Comparison of ENCODE assay signal across 8 cellular contexts in genomic region chrX:103310592-103311400, GRCh38. TPM values are rescaled to one million over a fixed set of nuclear protein-coding genes. Genes with fewer than 3 reads are reported as not detected.
DNase-seq lines count a peak whose midpoint lies in the region; ATAC-seq and TF ChIP-seq lines count a peak whose summit lies in the region.

TSS of gene BEX2 (minus strand) at chrX:103310990. CDS start at chrX:103309976, 1,014 bp downstream.

- H3K4me3 ChIP-seq in GM12864 (ENCODE audit: low read depth, low read length) (peak within 1 kb of the TSS; percentile 52), choroid plexus epithelial cell (ENCODE audit: low read depth, low read length) (peak within 1 kb of the TSS; percentile 55), left lung (peak within 1 kb of the TSS; percentile 27 to 43)

- POLR2A ChIA-PET in activated CD4-positive, alpha-beta T cell treated with anti-CD3 and anti-CD28 coated beads for 36 hours (lab: Charles Lee), result no interaction called here

- peaks cover 4% of the 10 kb centered on the region for H3K4me1 Mint-ChIP-seq in activated CD4-positive, alpha-beta T cell treated with anti-CD3 and anti-CD28 coated beads for 36 hours

- no peak within 1 kb of the TSS for H3K27ac ChIP-seq in left lung

- H3K27me3 ChIP-seq in left lung, result peaks cover 18 to 20% of the 10 kb centered on the region in 2 donors

- ATAC-seq in HG02588 (IDR thresholded peaks at IDR 0.05; ENCODE audit: unreplicated experiment) (peak; percentile 98), left lung (peak; percentile 100)
- ATAC-seq in activated CD4-positive, alpha-beta T cell treated with anti-CD3 and anti-CD28 coated beads for 36 hours, result peak; percentile 99

- peaks cover 7% of the 10 kb centered on the region for H3K36me3 Mint-ChIP-seq in activated CD4-positive, alpha-beta T cell treated with anti-CD3 and anti-CD28 coated beads for 36 hours (ENCODE audit: low read depth)

- CTCF ChIA-PET in activated CD4-positive, alpha-beta T cell treated with anti-CD3 and anti-CD28 coated beads for 36 hours (lab: Charles Lee), result no interaction called here

- H3K27me3 Mint-ChIP-seq in activated CD4-positive, alpha-beta T cell treated with anti-CD3 and anti-CD28 coated beads for 36 hours, result no peaks in the 10 kb centered on the region

- peak within 1 kb of the TSS; percentile 66 for H3K4me3 Mint-ChIP-seq in activated CD4-positive, alpha-beta T cell treated with anti-CD3 and anti-CD28 coated beads for 36 hours

- no peaks in the 10 kb centered on the region for H3K36me3 ChIP-seq in left lung

- intact Hi-C loops in activated CD4-positive, alpha-beta T cell treated with anti-CD3 and anti-CD28 coated beads for 36 hours (cut with DNase I, micrococcal nuclease), result loop anchor here (1.0 to 5.0 kb wide), 4 partner anchors 56 to 608 kb away; partner anchors contain the start of gene BEX4 (in 2 of the 2)
- intact Hi-C loops in left lung (cut with DNase I), result no loop called here

- H3K4me1 ChIP-seq in left lung, result no peaks in the 10 kb centered on the region

- H3K27ac Mint-ChIP-seq in activated CD4-positive, alpha-beta T cell treated with anti-CD3 and anti-CD28 coated beads for 36 hours, result no peak within 1 kb of the TSS

- H3K9me3 Mint-ChIP-seq in activated CD4-positive, alpha-beta T cell treated with anti-CD3 and anti-CD28 coated beads for 36 hours (ENCODE audit: low read depth), result no peaks in the 10 kb centered on the region

- H3K9me3 ChIP-seq in left lung, result no peaks in the 10 kb centered on the region

- DNase-seq in GM12864 (ENCODE audit: low read depth), result peak; percentile 19
- DNase-seq in NCI-H187 (lab: John Stamatoyannopoulos, UW), result peak; percentile 20 to 66
- DNase-seq in activated CD4-positive, alpha-beta T cell treated with anti-CD3 and anti-CD28 coated beads for 36 hours, result peak; percentile 91
- peak; percentile 35 for DNase-seq in choroid plexus epithelial cell (ENCODE audit: low read depth)
- DNase-seq in left lung, result peak; percentile 81 to 86
- peak; percentile 67 to 70 for DNase-seq in stimulated activated CD4-positive, alpha-beta T cell treated with anti-CD3 and anti-CD28 coated beads, Interleukin-2, amount 100 ng/mL, for 48 hours
- DNase-seq in AG08395 (ENCODE audit: low spot score), result no peak

- TF ChIP-seq CTCF in GM12864 (IDR thresholded peaks at IDR 0.05; ENCODE audit: low read depth, low read length, missing control alignments) (no peak), choroid plexus epithelial cell (conservative IDR thresholded peaks at IDR 0.05; ENCODE audit: low read depth, low read length) (no peak), left lung (IDR thresholded peaks at IDR 0.05) (no peak)

RNA-seq across cellular contexts. Expression of gene BEX2, which starts in this region (rescaled TPM):
- total RNA-seq in activated CD4-positive, alpha-beta T cell treated with anti-CD3 and anti-CD28 coated beads for 36 hours, result 10 to 100 TPM in 1 of 2 experiments, 1 to 10 TPM in 1; 7.4 to 11.5 TPM
- 10 to 100 TPM in 1 of 2 donors, 1 to 10 TPM in 1; 9.7 to 19.3 TPM for total RNA-seq in left lung

Comparison
In these comparisons a context has a peak if more than half of its experiments do, and no peak if none do; other contexts are left out.
1. intact Hi-C loops: an anchor here in activated CD4-positive, alpha-beta T cell treated with anti-CD3 and anti-CD28 coated beads for 36 hours (1.0 to 5.0 kb wide); none called in left lung.